In the genomic region with DNA sequence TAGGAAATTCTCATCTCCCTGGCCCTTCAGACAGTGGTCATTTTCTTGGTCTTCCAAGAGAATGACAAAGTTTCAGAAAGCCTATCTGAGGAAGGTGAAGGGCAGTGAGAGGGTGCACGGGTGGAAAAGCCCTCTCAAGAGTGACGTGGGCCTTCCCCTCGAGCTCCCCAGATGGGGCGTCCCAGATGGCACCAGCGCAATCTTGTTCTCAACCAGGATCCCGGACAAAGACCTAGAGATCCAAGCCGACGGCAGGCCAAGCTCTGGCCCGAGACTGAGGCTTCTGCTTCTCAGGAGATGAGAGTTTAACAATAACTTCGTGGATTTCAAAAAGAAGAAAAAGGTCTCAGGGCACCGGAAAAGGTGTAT, we compare ENCODE assay signal across 8 cellular contexts. TPM values are rescaled to one million over a fixed set of nuclear protein-coding genes. Genes with fewer than 3 reads are reported as not detected.
A peak's percentile ranks its signal among the peaks of the same experiment; 100 is the strongest.
DNase-seq lines count a peak whose midpoint lies in the region; ATAC-seq and TF ChIP-seq lines count a peak whose summit lies in the region.

No MANE protein-coding gene starts in this region.

- H3K27ac ChIP-seq in SK-N-MC (no peak overlapping the region), foreskin keratinocyte (peak overlapping the region; percentile 95), gastrocnemius medialis (peak overlapping the region; percentile 84 to 98 (median 96))

- H3K9me3 ChIP-seq in SK-N-MC (ENCODE audit: low read depth, low read length) = peaks cover 5% of the 10 kb centered on the region; the same call in 1 of the 2 replicates
- H3K9me3 ChIP-seq in gastrocnemius medialis = peaks cover 0 to 8% (median 0%) of the 10 kb centered on the region in 3 donors

- peaks cover 11% of the 10 kb centered on the region; the same call in 1 of the 2 replicates for H3K36me3 ChIP-seq in SK-N-MC (ENCODE audit: insufficient read depth, low read length)
- no peaks in the 10 kb centered on the region for H3K36me3 ChIP-seq in gastrocnemius medialis

- ATAC-seq in GM21367 (IDR thresholded peaks at IDR 0.05; ENCODE audit: unreplicated experiment) (peak; percentile 2), foreskin keratinocyte (peak; percentile 0), gastrocnemius medialis (no peak), GM21825 (IDR thresholded peaks at IDR 0.05; ENCODE audit: unreplicated experiment) (no peak), HG03280 (IDR thresholded peaks at IDR 0.05; ENCODE audit: unreplicated experiment) (no peak)

- in situ Hi-C loops in gastrocnemius medialis (cut with MboI; ENCODE audit: low sequenced_read_pairs in 4 of 4) = loop anchor here in 3 of 4 donors (5.0 to 25.0 kb wide), 5 partner anchors 150 to 600 kb away; a partner anchor contains a TSS

- intact Hi-C loops in gastrocnemius medialis (cut with DNase I; ENCODE audit: low total_unique reads) = loop anchor here (1.0 to 5.0 kb wide), 4 partner anchors 151 to 300 kb away; a partner anchor contains a TSS

- H3K4me1 ChIP-seq in foreskin keratinocyte (peaks cover 5% of the 10 kb centered on the region), gastrocnemius medialis (peaks cover 10 to 13% of the 10 kb centered on the region in 2 donors)

- DNase-seq in SK-N-MC (ENCODE audit: low read depth, low spot score) (no peak), foreskin keratinocyte (no peak), gastrocnemius medialis (no peak), NCI-H2107 treated with DMSO at 0.1 percent for 48 hours (lab: John Stamatoyannopoulos, UW; ENCODE audit: unreplicated experiment) (no peak), erythroblast (lab: John Stamatoyannopoulos, UW) (no peak)

- peak overlapping the region; percentile 97 for H3K9ac ChIP-seq in SK-N-MC (ENCODE audit: insufficient read length)

- H3K4me3 ChIP-seq in SK-N-MC = peak overlapping the region; percentile 100
- H3K4me3 ChIP-seq in gastrocnemius medialis = peak overlapping the region; percentile 75 to 100 (median 92)

- peaks cover 7% of the 10 kb centered on the region for H3K27me3 ChIP-seq in foreskin keratinocyte
- peaks cover 0 to 24% (median 0%) of the 10 kb centered on the region in 3 donors for H3K27me3 ChIP-seq in gastrocnemius medialis

- TF ChIP-seq CTCF in foreskin keratinocyte (conservative IDR thresholded peaks at IDR 0.05) (no peak), gastrocnemius medialis (IDR thresholded peaks at IDR 0.05 in 4 of 5, conservative IDR thresholded peaks at IDR 0.05 in 1 of 5) (no peak)

- TF ChIP-seq POLR2A in gastrocnemius medialis (IDR thresholded peaks at IDR 0.05) (no peak), erythroblast (IDR thresholded peaks at IDR 0.05; ENCODE audit: low read length) (no peak)

RNA-seq across cellular contexts. Expression of a gene that starts 0.8 kb away (rescaled TPM):
- 17.1 and 18.4 TPM in 2 replicates for total RNA-seq in foreskin keratinocyte
- 12.0 and 12.3 TPM in 2 replicates for polyA plus RNA-seq in foreskin keratinocyte
- total RNA-seq in gastrocnemius medialis = 10 to 100 TPM in 3 of 4 donors, 1 to 10 TPM in 1; 6.9 to 15.8 (median 11.0) TPM

Comparison
In these comparisons a context has a peak if more than half of its experiments do, and no peak if none do; other contexts are left out.
1. ATAC-seq: peak in GM21367 (single experiment) and foreskin keratinocyte (single experiment); none in gastrocnemius medialis (0 of 2), GM21825 (single experiment) and HG03280 (single experiment).